Comparison of ENCODE assay signal across 9 cellular contexts in the genomic region with DNA sequence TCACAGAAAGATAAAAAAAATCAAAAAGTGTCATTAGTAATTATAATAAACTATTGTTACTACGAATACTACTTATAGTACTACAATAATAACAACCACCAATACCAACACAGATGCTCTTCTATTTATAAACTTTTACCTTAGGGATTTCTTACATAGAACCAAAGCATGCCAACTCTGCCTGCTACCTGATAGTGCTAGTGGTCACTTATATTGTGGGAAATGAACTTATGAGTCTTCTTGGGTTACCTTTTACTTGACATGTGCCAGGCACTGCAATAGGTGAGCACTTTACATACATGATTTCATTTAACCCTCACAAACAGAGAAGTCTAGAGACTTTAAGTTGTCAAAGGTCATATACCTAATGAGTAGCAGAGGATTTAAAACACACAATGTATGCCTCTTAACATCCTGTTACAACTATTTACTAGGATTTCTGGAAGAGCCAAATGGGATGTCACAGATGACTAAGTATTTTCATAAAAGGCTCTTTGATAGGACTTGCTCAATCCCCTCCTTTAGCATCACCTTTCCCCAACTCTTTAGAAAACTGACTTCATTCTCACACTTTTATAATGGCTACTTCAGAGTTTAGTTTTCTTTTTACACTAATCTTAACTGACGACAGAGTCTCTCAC.
"Had no signal": no experiment of that assay in that cellular context is flagged by ENCODE, and none has a peak within 500 bp of the region (broad histone marks: within the 10 kb centered on the region; RNA-seq: fewer than 3 reads in every experiment).

No MANE protein-coding gene starts in this region.

- DNase-seq: H9, HCEC 1CT, IMR-90, KG1 had no signal

- H3K4me2 ChIP-seq: GM23338 had no signal

- H3K4me3 ChIP-seq: GM23338, K562 had no signal

- ATAC-seq: GM23338, K562 had no signal

- FAIRE-seq: H1, H54, HTR-8/SVneo, K562 had no signal
